ENCODE assay signal across 8 cellular contexts in genomic region chr1:1033009-1033587, GRCh38. TPM values are rescaled to one million over a fixed set of nuclear protein-coding genes. Genes with fewer than 3 reads are reported as not detected.
DNase-seq lines count a peak whose midpoint lies in the region; ATAC-seq and TF ChIP-seq lines count a peak whose summit lies in the region.

No MANE protein-coding gene starts in this region.

- CTCF ChIA-PET in MCF 10A (lab: Yijun Ruan, JAX): interaction anchor here (1.1 kb wide), 1 partner anchor 33 kb away, joined by 3 read pairs; no protein-coding TSS in a partner anchor

- H3K27me3 ChIP-seq in breast epithelium: no peaks in the 10 kb centered on the region
- H3K27me3 ChIP-seq in endocrine pancreas (ENCODE audit: control insufficient read depth, insufficient read depth, low read length): no peaks in the 10 kb centered on the region

- H3K4me1 ChIP-seq in breast epithelium (peaks cover 6 to 7% of the 10 kb centered on the region in 2 donors), endocrine pancreas (ENCODE audit: control insufficient read depth, insufficient read depth, low read length) (no peaks in the 10 kb centered on the region)

- no peaks in the 10 kb centered on the region for H3K9me3 ChIP-seq in breast epithelium
- no peaks in the 10 kb centered on the region for H3K9me3 ChIP-seq in endocrine pancreas (ENCODE audit: control insufficient read depth, low read length)

- H3K27ac ChIP-seq in breast epithelium: peak overlapping the region; percentile 25 to 62

- H3K27ac Mint-ChIP-seq in MCF 10A (ENCODE audit: low read depth, unreplicated experiment): no peak overlapping the region

- TF ChIP-seq POLR2A in breast epithelium (IDR thresholded peaks at IDR 0.05): no peak

- intact Hi-C loops in breast epithelium (cut with DNase I; ENCODE audit: low total_unique reads): no loop called here
- intact Hi-C loops in MCF 10A (cut with micrococcal nuclease): no loop called here

- POLR2A ChIA-PET in MCF 10A (lab: Yijun Ruan, JAX): interaction anchor here (0.7 kb wide), 1 partner anchor 254 kb away, joined by 3 read pairs; no protein-coding TSS in a partner anchor

- TF ChIP-seq CTCF in breast epithelium (IDR thresholded peaks at IDR 0.05) (peak; percentile 41 to 77 (median 50)), MCF 10A (IDR thresholded peaks at IDR 0.05; ENCODE audit: unreplicated experiment) (no peak)

- H3K9ac ChIP-seq in endocrine pancreas (ENCODE audit: control insufficient read depth, insufficient read depth, low read length): peak overlapping the region; percentile 44

- no peaks in the 10 kb centered on the region for H3K9me3 Mint-ChIP-seq in MCF 10A (ENCODE audit: unreplicated experiment)

- H3K4me3 ChIP-seq in breast epithelium: peak overlapping the region; percentile 32 to 71 (median 55)
- no peak overlapping the region for H3K4me3 ChIP-seq in endocrine pancreas (ENCODE audit: control insufficient read depth, insufficient read depth, low read length)

- no peaks in the 10 kb centered on the region for H3K4me1 Mint-ChIP-seq in MCF 10A (ENCODE audit: insufficient read depth, unreplicated experiment)

- peak; percentile 92 to 93 for DNase-seq in breast epithelium (ENCODE audit: low spot score in 2 of 2)
- no peak for DNase-seq in MCF 10A (ENCODE audit: unreplicated experiment)
- DNase-seq in NCI-H510A (lab: John Stamatoyannopoulos, UW): peak; percentile 97
- peak; percentile 96 for DNase-seq in activated CD8-positive, alpha-beta memory T cell treated with anti-CD3 and anti-CD28 coated beads for 24 hours
- peak; percentile 86 for DNase-seq in midbrain (lab: John Stamatoyannopoulos, UW)
- peak; percentile 47 to 72 for DNase-seq in stimulated activated CD8-positive, alpha-beta memory T cell treated with anti-CD3 and anti-CD28 coated beads, Interleukin-4, amount 100 ng/mL, for 1 hour (ENCODE audit: low read depth in 2 of 2, low spot score in 1 of 2)

- no peak overlapping the region for H3K4me3 Mint-ChIP-seq in MCF 10A (ENCODE audit: unreplicated experiment)

- H3K36me3 ChIP-seq in breast epithelium: no peaks in the 10 kb centered on the region
- no peaks in the 10 kb centered on the region for H3K36me3 ChIP-seq in endocrine pancreas (ENCODE audit: control insufficient read depth, insufficient read depth, low read length)

- no peaks in the 10 kb centered on the region for H3K27me3 Mint-ChIP-seq in MCF 10A (ENCODE audit: insufficient read depth, unreplicated experiment)

- BruUV-seq in MCF 10A (replicated peaks; lab: Mats Ljungman, UMichigan): no TSS peak

- peaks cover 15% of the 10 kb centered on the region for H3K36me3 Mint-ChIP-seq in MCF 10A (ENCODE audit: insufficient read depth, unreplicated experiment)

- peak; percentile 81 for ATAC-seq in HG03097 (IDR thresholded peaks at IDR 0.05; ENCODE audit: low FRiP score, unreplicated experiment)

RNA-seq across cellular contexts. Expression of gene AGRN, which starts 13.2 kb away (rescaled TPM):
- 10 to 100 TPM in 2 of 3 donors, 1 to 10 TPM in 1; 9.1 to 37.0 (median 30.5) TPM for total RNA-seq in breast epithelium
- total RNA-seq in MCF 10A (2022): 286 and 303 TPM in 2 replicates

RNA-seq across cellular contexts. Expression of gene ISG15, which starts 19.8 kb away (rescaled TPM):
- 10 to 100 TPM; 15.5 to 31.5 (median 18.0) TPM for total RNA-seq in breast epithelium
- total RNA-seq in MCF 10A (2022): 7.4 and 8.8 TPM in 2 replicates

RNA-seq across cellular contexts. Expression of gene HES4, which starts 33.2 kb away (rescaled TPM):
- total RNA-seq in breast epithelium (10 to 100 TPM in 2 of 3 donors, 1 to 10 TPM in 1; 8.3 to 36.4 (median 34.2) TPM), MCF 10A (2022) (42.1 and 42.6 TPM in 2 replicates)

RNA-seq across cellular contexts. Expression of gene RNF223, which starts 41.0 kb away (rescaled TPM):
- total RNA-seq in breast epithelium: 1 to 10 TPM in 1 of 3 donors, under 1 TPM in 1, not detected in 1; 0.33 to 2.8 TPM
- 0.30 and 0.37 TPM in 2 replicates for total RNA-seq in MCF 10A (2022)

RNA-seq across cellular contexts. Expression of gene PERM1, which starts 51.2 kb away (rescaled TPM):
- total RNA-seq in breast epithelium (1 to 10 TPM in 1 of 3 donors, under 1 TPM in 1, not detected in 1; 0.33 to 1.9 TPM), MCF 10A (2022) (not detected in 2 replicates)
